ENCODE assay signal across 14 cellular contexts in the genomic region with DNA sequence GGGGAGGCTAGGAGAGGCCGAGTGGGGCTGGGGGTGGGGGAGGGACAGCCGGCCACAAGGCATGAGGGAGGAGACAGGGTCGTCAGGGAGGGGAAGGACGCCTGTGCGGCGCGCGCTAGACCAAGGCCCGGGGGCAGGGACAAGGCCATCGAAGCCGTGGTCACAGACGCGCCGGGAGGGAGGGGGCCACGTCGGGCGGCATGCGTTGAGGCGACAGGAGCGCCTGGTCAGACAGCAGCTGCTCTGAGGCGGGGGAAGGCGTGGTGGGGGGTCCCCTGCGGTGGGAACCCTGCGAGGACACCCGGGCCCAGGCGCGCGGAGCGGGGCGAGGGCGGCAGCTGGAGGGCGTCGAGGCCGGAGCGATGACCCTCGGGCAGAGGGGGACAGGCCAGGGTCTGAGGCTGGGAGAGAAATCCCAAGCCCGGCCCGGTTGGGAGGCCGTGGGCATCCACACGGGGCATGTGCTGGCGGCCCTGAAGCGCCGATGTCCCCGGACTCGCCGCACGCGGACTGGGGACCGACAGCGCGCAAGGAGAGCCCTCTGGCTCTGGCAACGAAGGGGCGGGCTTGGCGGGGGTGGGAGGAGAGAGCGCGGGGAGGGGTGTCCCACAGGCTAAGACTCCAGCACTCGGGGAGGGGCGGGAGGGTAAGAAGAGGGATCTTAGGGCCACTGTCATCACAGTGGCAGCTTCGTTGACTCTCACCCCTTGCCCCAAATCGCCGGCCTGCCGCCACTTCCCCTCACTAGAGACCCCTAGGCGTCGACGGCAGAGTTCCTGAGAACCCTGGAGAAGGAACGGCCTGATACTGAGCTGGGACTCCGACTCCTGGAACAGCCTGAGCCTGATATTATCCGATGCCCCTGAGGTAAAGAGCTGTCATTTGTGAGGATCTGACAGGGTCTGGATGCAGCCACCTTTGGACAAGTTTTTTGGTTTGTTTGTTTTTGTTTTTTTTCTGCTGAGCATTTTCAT. TPM values are rescaled to one million over a fixed set of nuclear protein-coding genes. Genes with fewer than 3 reads are reported as not detected.
DNase-seq lines count a peak whose midpoint lies in the region; ATAC-seq, FAIRE-seq and TF ChIP-seq lines count a peak whose summit lies in the region.
"Had no signal": no experiment of that assay in that cellular context is flagged by ENCODE, and none has a peak within 500 bp of the region (broad histone marks: within the 10 kb centered on the region; RNA-seq: fewer than 3 reads in every experiment).

No MANE protein-coding gene starts in this region.

- H3K27ac ChIP-seq in K562 (ENCODE audit: extremely low read depth, low read depth, low read length) (no peak overlapping the region), mesendoderm (ENCODE audit: low read depth, low read length) (no peak overlapping the region)

- H2BK120ac ChIP-seq in mesendoderm (ENCODE audit: low read depth, low read length), result no peak overlapping the region

- no peak overlapping the region for H3K4ac ChIP-seq in mesendoderm (ENCODE audit: low read depth, low read length)

- TF ChIP-seq EP300 in K562 (IDR thresholded peaks at IDR 0.05; ENCODE audit: low read length), result no peak

- TF ChIP-seq POLR2A in K562 (conservative IDR thresholded peaks at IDR 0.05), result no peak

- CTCF ChIA-PET in GM10248 (lab: Yijun Ruan, JAX) (no interaction called here), K562 (lab: Yijun Ruan, JAX; ENCODE audit: low intra/inter-chr PET ratio) (no interaction called here)

- H3K79me2 ChIP-seq in K562 (ENCODE audit: control insufficient read depth, insufficient read depth, low read length) (no peaks in the 10 kb centered on the region), mesendoderm (ENCODE audit: control insufficient read depth, insufficient read depth, low read length) (no peaks in the 10 kb centered on the region)

- no peak overlapping the region for H2BK15ac ChIP-seq in mesendoderm (replicated peaks; ENCODE audit: low read depth)

- H3K4me3 ChIP-seq in K562 (no peak overlapping the region), mesendoderm (ENCODE audit: low read length) (no peak overlapping the region)
- H3K4me3 ChIP-seq: GM12878 had no signal

- H4K20me1 ChIP-seq in K562 (replicated peaks; ENCODE audit: control insufficient read depth, insufficient read depth, low read length), result no peaks in the 10 kb centered on the region

- no peak for TF ChIP-seq RAD21 in K562 (CRISPR knock-in tag; conservative IDR thresholded peaks at IDR 0.05 in 1 of 2, IDR thresholded peaks at IDR 0.05 in 1 of 2)

- H4K8ac ChIP-seq in mesendoderm (ENCODE audit: low read depth, low read length), result no peak overlapping the region

- H3K9ac ChIP-seq in K562 (ENCODE audit: insufficient read depth in 1 of 2, low read depth in 2 of 2, low read length in 2 of 2) (no peak overlapping the region), mesendoderm (ENCODE audit: low read length) (no peak overlapping the region)

- DNase-seq in 8988T, result peak; percentile 13
- peak; percentile 18 for DNase-seq in GM10248 (ENCODE audit: extremely low spot score)
- peak in 3 of 4 experiments; percentile 13 to 51 (median 48) for DNase-seq in K562 (ENCODE audit: extremely low read depth in 1 of 4, low spot score in 3 of 4)
- peak; percentile 39 for DNase-seq in mesendoderm
- DNase-seq in MV-4-11 (lab: John Stamatoyannopoulos, UW), result no peak
- DNase-seq in stimulated activated CD4-positive, alpha-beta T cell treated with anti-CD3 and anti-CD28 coated beads, Interleukin-2, amount 100 ng/mL, for 48 hours, result no peak
- no peak for DNase-seq in SHP77 treated with DMSO at 0.1 percent for 48 hours (lab: John Stamatoyannopoulos, UW)
- DNase-seq: Calu3, heart left ventricle, NCI-H1417 treated with DMSO at 0.1 percent for 48 hours had no signal

- POLR2A ChIA-PET in GM10248 (lab: Yijun Ruan, JAX) (no interaction called here), K562 (lab: Yijun Ruan, JAX) (interaction anchor here (0.6 to 1.6 kb wide), 5 partner anchors 9 to 35 kb away, joined by 3 to 4 read pairs (median 3); partner anchors contain the start of genes PCED1A and VPS16)

- H2BK5ac ChIP-seq in mesendoderm (ENCODE audit: low read length), result no peak overlapping the region

- peak; percentile 64 for ATAC-seq in K562
- no peak for ATAC-seq in HG03457 (IDR thresholded peaks at IDR 0.05; ENCODE audit: unreplicated experiment)
- ATAC-seq: GM12878 had no signal

- no peak for TF ChIP-seq CTCF in GM10248 (IDR thresholded peaks at IDR 0.05; ENCODE audit: control extremely low read depth, extremely low read depth, low read depth, missing control alignments)
- no peak for TF ChIP-seq CTCF in K562 (IDR thresholded peaks at IDR 0.05 in 2 of 3, conservative IDR thresholded peaks at IDR 0.05 in 1 of 3; ENCODE audit: insufficient read depth in 2 of 3, low read depth in 1 of 3, low read length in 3 of 3)

- H2AK5ac ChIP-seq in mesendoderm (ENCODE audit: low read length), result no peak overlapping the region

- no peaks in the 10 kb centered on the region for H3K79me1 ChIP-seq in mesendoderm (ENCODE audit: low read length)

- H3K4me1 ChIP-seq in K562 (replicated peaks in 1 of 2; ENCODE audit: control insufficient read depth in 2 of 2, insufficient read depth in 2 of 2, low read length in 2 of 2), result peaks cover 14 to 25% of the 10 kb centered on the region in 2 experiments
- no peaks in the 10 kb centered on the region for H3K4me1 ChIP-seq in mesendoderm (ENCODE audit: control insufficient read depth, low read depth, low read length)

- no peak for FAIRE-seq in K562 (lab: Jason Lieb, UNC)

- in situ Hi-C loops in K562 (cut with MboI), result no loop called here

- H2AFZ ChIP-seq in K562 (ENCODE audit: low read depth, low read length), result peak overlapping the region; percentile 51; the same call in 1 of the 2 replicates

- intact Hi-C loops in K562 (cut with micrococcal nuclease), result no loop called here

- H3K27me3 ChIP-seq in K562 (ENCODE audit: control insufficient read depth in 2 of 2, insufficient read depth in 2 of 2, low read length in 2 of 2) (no peaks in the 10 kb centered on the region), mesendoderm (ENCODE audit: insufficient read depth, low read length, poor library complexity) (peaks cover 15% of the 10 kb centered on the region)

- no peak overlapping the region for H3K56ac ChIP-seq in mesendoderm (ENCODE audit: low read length)

- H3K4me2 ChIP-seq in K562 (ENCODE audit: insufficient read depth, low read length) (no peak overlapping the region), mesendoderm (ENCODE audit: low read length) (no peak overlapping the region)

- no peaks in the 10 kb centered on the region for H3K9me3 ChIP-seq in K562 (replicated peaks; ENCODE audit: control insufficient read depth, insufficient read depth, low read depth, low read length)
- H3K9me3 ChIP-seq: heart left ventricle had no signal

- BruUV-seq in K562 (replicated peaks; lab: Mats Ljungman, UMichigan), result no TSS peak

- no peak overlapping the region for H4K5ac ChIP-seq in mesendoderm (ENCODE audit: low read length)

- H3K36me3 ChIP-seq in K562 (ENCODE audit: control insufficient read depth, insufficient read depth, low read length) (no peaks in the 10 kb centered on the region), mesendoderm (ENCODE audit: control insufficient read depth, insufficient read depth, low read length) (no peaks in the 10 kb centered on the region)
- H3K36me3 ChIP-seq: heart left ventricle had no signal

- peaks cover 3% of the 10 kb centered on the region for H3K9me1 ChIP-seq in K562 (ENCODE audit: control insufficient read depth, insufficient read depth, low read length)

- H3K18ac ChIP-seq in mesendoderm (ENCODE audit: low read length), result no peak overlapping the region

- 41% methylated on average over 18 of the region's 68 CpGs for WGBS in K562 (ENCODE audit: insufficient coverage, low coverage, missing lambda C conversion rate)
- WGBS in mesendoderm (ENCODE audit: extremely low coverage, insufficient coverage, low lambda C conversion rate), result no CpG with 5 or more reads among the region's 68 CpGs

- no peak overlapping the region for H3K23ac ChIP-seq in mesendoderm (ENCODE audit: low read length)

RNA-seq across cellular contexts. Expression of gene TMEM239, which starts 5.0 kb away (rescaled TPM):
- 0.21 TPM in 1 of 2 replicates, not detected in the other for total RNA-seq in K562 (2011; cell fraction: chromatin; rRNA removed; ENCODE audit: low replicate concordance)
- not detected in 2 replicates for total RNA-seq in K562 (2011; cell fraction: nucleolus; rRNA removed)
- not detected in 2 replicates for total RNA-seq in K562 (2011; cell fraction: nucleoplasm; rRNA removed)
- not detected in 2 replicates for total RNA-seq in K562 (2014; rRNA removed)
- not detected in 2 replicates for total RNA-seq in K562 (2014; rRNA removed; fragmentation: Illumina TruSeq; extraction: Trizol)
- total RNA-seq in K562 (2015; rRNA removed; fragmentation: Illumina TruSeq; extraction: Trizol), result not detected in 2 replicates
- total RNA-seq in K562 (2021), result not detected in 2 replicates
- not detected in 2 replicates for polyA plus RNA-seq in K562 (2011; rRNA removed)
- not detected in 2 replicates for polyA plus RNA-seq in K562 (2011; cell fraction: cytosol; rRNA removed)
- polyA plus RNA-seq in K562 (2011; cell fraction: nucleus; rRNA removed), result not detected in 2 replicates
- polyA plus RNA-seq in K562 (2012), result not detected in 2 replicates
- not detected in 2 replicates for polyA plus RNA-seq in K562 (2014; fragmentation: Illumina TruSeq; extraction: Trizol)
- not detected for polyA plus RNA-seq in K562 (2014; fragmentation: Nextera tagmentation; extraction: Ambion mirVana)
- polyA plus RNA-seq in K562 (2014; rRNA removed), result not detected in 2 replicates
- not detected in 2 replicates for polyA minus RNA-seq in K562 (2011; rRNA and poly(A)+ RNA removed)
- not detected in 2 replicates for polyA minus RNA-seq in K562 (2011; cell fraction: cytosol; rRNA and poly(A)+ RNA removed)
- polyA minus RNA-seq in K562 (2011; cell fraction: nucleus; rRNA and poly(A)+ RNA removed), result not detected in 2 replicates
- not detected for polyA plus RNA-seq in mesendoderm (2013, experiment 1 of 2)
- not detected for polyA plus RNA-seq in mesendoderm (2013, experiment 2 of 2)
- total RNA-seq: activated naive CD4-positive, alpha-beta T cell treated with anti-CD3 and anti-CD28 coated beads, Interleukin-2, amount 50 U/mL, for 72 hours; Calu3; GM12878; heart left ventricle; myocyte had no signal
- polyA plus RNA-seq: GM12878, heart left ventricle had no signal

RNA-seq across cellular contexts. Expression of gene C20orf141, which starts 6.4 kb away (rescaled TPM):
- not detected in 2 replicates for total RNA-seq in K562 (2011; cell fraction: chromatin; rRNA removed; ENCODE audit: low replicate concordance)
- not detected in 2 replicates for total RNA-seq in K562 (2011; cell fraction: nucleolus; rRNA removed)
- total RNA-seq in K562 (2011; cell fraction: nucleoplasm; rRNA removed), result not detected in 2 replicates
- total RNA-seq in K562 (2014; rRNA removed), result not detected in 2 replicates
- total RNA-seq in K562 (2014; rRNA removed; fragmentation: Illumina TruSeq; extraction: Trizol), result not detected in 2 replicates
- total RNA-seq in K562 (2015; rRNA removed; fragmentation: Illumina TruSeq; extraction: Trizol), result not detected in 2 replicates
- not detected in 2 replicates for total RNA-seq in K562 (2021)
- not detected in 2 replicates for polyA plus RNA-seq in K562 (2011; rRNA removed)
- 0.13 TPM in 1 of 2 replicates, not detected in the other for polyA plus RNA-seq in K562 (2011; cell fraction: cytosol; rRNA removed)
- polyA plus RNA-seq in K562 (2011; cell fraction: nucleus; rRNA removed), result not detected in 2 replicates
- polyA plus RNA-seq in K562 (2012), result not detected in 2 replicates
- polyA plus RNA-seq in K562 (2014; fragmentation: Illumina TruSeq; extraction: Trizol), result not detected in 2 replicates
- not detected for polyA plus RNA-seq in K562 (2014; fragmentation: Nextera tagmentation; extraction: Ambion mirVana)
- not detected in 2 replicates for polyA plus RNA-seq in K562 (2014; rRNA removed)
- not detected in 2 replicates for polyA minus RNA-seq in K562 (2011; rRNA and poly(A)+ RNA removed)
- not detected in 2 replicates for polyA minus RNA-seq in K562 (2011; cell fraction: cytosol; rRNA and poly(A)+ RNA removed)
- polyA minus RNA-seq in K562 (2011; cell fraction: nucleus; rRNA and poly(A)+ RNA removed), result not detected in 2 replicates
- not detected for polyA plus RNA-seq in mesendoderm (2013, experiment 1 of 2)
- polyA plus RNA-seq in mesendoderm (2013, experiment 2 of 2), result not detected
- total RNA-seq: activated naive CD4-positive, alpha-beta T cell treated with anti-CD3 and anti-CD28 coated beads, Interleukin-2, amount 50 U/mL, for 72 hours; Calu3; GM12878; heart left ventricle; myocyte had no signal
- polyA plus RNA-seq: GM12878, heart left ventricle had no signal

RNA-seq across cellular contexts. Expression of gene PCED1A, which starts 19.3 kb away (rescaled TPM):
- total RNA-seq in K562 (2011; cell fraction: chromatin; rRNA removed; ENCODE audit: low replicate concordance), result 10.2 and 20.9 TPM in 2 replicates
- total RNA-seq in K562 (2011; cell fraction: nucleolus; rRNA removed), result 24.3 and 24.6 TPM in 2 replicates
- 14.3 and 20.0 TPM in 2 replicates for total RNA-seq in K562 (2011; cell fraction: nucleoplasm; rRNA removed)
- total RNA-seq in K562 (2014; rRNA removed), result 6.2 and 6.4 TPM in 2 replicates
- total RNA-seq in K562 (2014; rRNA removed; fragmentation: Illumina TruSeq; extraction: Trizol), result 1.5 and 2.0 TPM in 2 replicates
- total RNA-seq in K562 (2015; rRNA removed; fragmentation: Illumina TruSeq; extraction: Trizol), result 2.4 and 2.9 TPM in 2 replicates
- total RNA-seq in K562 (2021), result 8.9 and 9.4 TPM in 2 replicates
- polyA plus RNA-seq in K562 (2011; rRNA removed), result 7.4 and 20.2 TPM in 2 replicates
- 12.4 and 18.8 TPM in 2 replicates for polyA plus RNA-seq in K562 (2011; cell fraction: cytosol; rRNA removed)
- polyA plus RNA-seq in K562 (2011; cell fraction: nucleus; rRNA removed), result 117 and 147 TPM in 2 replicates
- polyA plus RNA-seq in K562 (2012), result 8.6 and 18.7 TPM in 2 replicates
- 4.3 and 5.9 TPM in 2 replicates for polyA plus RNA-seq in K562 (2014; fragmentation: Illumina TruSeq; extraction: Trizol)
- 1 to 10 TPM; 1.6 to 3.2 TPM for polyA plus RNA-seq in K562 (2014; fragmentation: Nextera tagmentation; extraction: Ambion mirVana)
- 11.5 and 12.5 TPM in 2 replicates for polyA plus RNA-seq in K562 (2014; rRNA removed)
- polyA minus RNA-seq in K562 (2011; rRNA and poly(A)+ RNA removed), result 0.60 and 1.3 TPM in 2 replicates
- polyA minus RNA-seq in K562 (2011; cell fraction: cytosol; rRNA and poly(A)+ RNA removed), result 2.9 and 10.5 TPM in 2 replicates
- 17.8 and 20.9 TPM in 2 replicates for polyA minus RNA-seq in K562 (2011; cell fraction: nucleus; rRNA and poly(A)+ RNA removed)
- 9.3 TPM for polyA plus RNA-seq in mesendoderm (2013, experiment 1 of 2)
- 9.0 TPM for polyA plus RNA-seq in mesendoderm (2013, experiment 2 of 2)

RNA-seq across cellular contexts. Expression of gene VPS16, which starts 19.4 kb away (rescaled TPM):
- total RNA-seq in K562 (2011; cell fraction: chromatin; rRNA removed; ENCODE audit: low replicate concordance), result 27.2 and 64.0 TPM in 2 replicates
- 34.3 and 43.7 TPM in 2 replicates for total RNA-seq in K562 (2011; cell fraction: nucleolus; rRNA removed)
- total RNA-seq in K562 (2011; cell fraction: nucleoplasm; rRNA removed), result 23.7 and 26.5 TPM in 2 replicates
- 16.7 and 18.7 TPM in 2 replicates for total RNA-seq in K562 (2014; rRNA removed)
- 7.0 and 11.3 TPM in 2 replicates for total RNA-seq in K562 (2014; rRNA removed; fragmentation: Illumina TruSeq; extraction: Trizol)
- 13.8 and 15.3 TPM in 2 replicates for total RNA-seq in K562 (2015; rRNA removed; fragmentation: Illumina TruSeq; extraction: Trizol)
- total RNA-seq in K562 (2021), result 22.4 and 24.7 TPM in 2 replicates
- polyA plus RNA-seq in K562 (2011; rRNA removed), result 18.0 and 35.5 TPM in 2 replicates
- 25.3 and 30.6 TPM in 2 replicates for polyA plus RNA-seq in K562 (2011; cell fraction: cytosol; rRNA removed)
- polyA plus RNA-seq in K562 (2011; cell fraction: nucleus; rRNA removed), result 115 and 170 TPM in 2 replicates
- 18.7 and 36.5 TPM in 2 replicates for polyA plus RNA-seq in K562 (2012)
- 14.0 and 15.4 TPM in 2 replicates for polyA plus RNA-seq in K562 (2014; fragmentation: Illumina TruSeq; extraction: Trizol)
- 10 to 100 TPM in 1 of 2 experiments, 1 to 10 TPM in 1; 6.8 to 10.2 TPM for polyA plus RNA-seq in K562 (2014; fragmentation: Nextera tagmentation; extraction: Ambion mirVana)
- 19.2 and 19.6 TPM in 2 replicates for polyA plus RNA-seq in K562 (2014; rRNA removed)
- polyA minus RNA-seq in K562 (2011; rRNA and poly(A)+ RNA removed), result 18.7 and 22.6 TPM in 2 replicates
- polyA minus RNA-seq in K562 (2011; cell fraction: cytosol; rRNA and poly(A)+ RNA removed), result 15.3 and 31.1 TPM in 2 replicates
- polyA minus RNA-seq in K562 (2011; cell fraction: nucleus; rRNA and poly(A)+ RNA removed), result 24.4 and 39.9 TPM in 2 replicates
- polyA plus RNA-seq in mesendoderm (2013, experiment 1 of 2), result 8.3 TPM
- 7.6 TPM for polyA plus RNA-seq in mesendoderm (2013, experiment 2 of 2)

RNA-seq across cellular contexts. Expression of gene CPXM1, which starts 20.8 kb away (rescaled TPM):
- total RNA-seq in K562 (2011; cell fraction: chromatin; rRNA removed; ENCODE audit: low replicate concordance), result 4.1 and 15.4 TPM in 2 replicates
- 6.3 and 13.0 TPM in 2 replicates for total RNA-seq in K562 (2011; cell fraction: nucleolus; rRNA removed)
- 5.3 and 5.7 TPM in 2 replicates for total RNA-seq in K562 (2011; cell fraction: nucleoplasm; rRNA removed)
- total RNA-seq in K562 (2014; rRNA removed), result 0.32 and 0.41 TPM in 2 replicates
- 0.07 and 0.13 TPM in 2 replicates for total RNA-seq in K562 (2014; rRNA removed; fragmentation: Illumina TruSeq; extraction: Trizol)
- 0.04 TPM in 1 of 2 replicates, not detected in the other for total RNA-seq in K562 (2015; rRNA removed; fragmentation: Illumina TruSeq; extraction: Trizol)
- total RNA-seq in K562 (2021), result 0.47 and 0.49 TPM in 2 replicates
- 1.1 and 4.5 TPM in 2 replicates for polyA plus RNA-seq in K562 (2011; rRNA removed)
- polyA plus RNA-seq in K562 (2011; cell fraction: cytosol; rRNA removed), result 3.0 and 3.8 TPM in 2 replicates
- polyA plus RNA-seq in K562 (2011; cell fraction: nucleus; rRNA removed), result 13.5 and 29.6 TPM in 2 replicates
- 0.18 and 0.86 TPM in 2 replicates for polyA plus RNA-seq in K562 (2012)
- 0.45 and 0.50 TPM in 2 replicates for polyA plus RNA-seq in K562 (2014; fragmentation: Illumina TruSeq; extraction: Trizol)
- not detected for polyA plus RNA-seq in K562 (2014; fragmentation: Nextera tagmentation; extraction: Ambion mirVana)
- polyA plus RNA-seq in K562 (2014; rRNA removed), result 0.28 and 0.37 TPM in 2 replicates
- polyA minus RNA-seq in K562 (2011; rRNA and poly(A)+ RNA removed), result 0.67 and 1.1 TPM in 2 replicates
- polyA minus RNA-seq in K562 (2011; cell fraction: cytosol; rRNA and poly(A)+ RNA removed), result 0.55 and 0.86 TPM in 2 replicates
- polyA minus RNA-seq in K562 (2011; cell fraction: nucleus; rRNA and poly(A)+ RNA removed), result 1.1 and 3.6 TPM in 2 replicates
- polyA plus RNA-seq in mesendoderm (2013, experiment 1 of 2), result 19.2 TPM
- polyA plus RNA-seq in mesendoderm (2013, experiment 2 of 2), result 19.6 TPM
- total RNA-seq: myocyte had no signal

Comparison
In these comparisons a context has a peak if more than half of its experiments do, and no peak if none do; other contexts are left out.
1. DNase-seq: peak in 8988T (single experiment), GM10248 (single experiment), K562 (3 of 4) and mesendoderm (single experiment); none in MV-4-11 (single experiment), stimulated activated CD4-positive, alpha-beta T cell treated with anti-CD3 and anti-CD28 coated beads, Interleukin-2, amount 100 ng/mL, for 48 hours (0 of 2) and SHP77 treated with DMSO at 0.1 percent for 48 hours (single experiment).